In genomic region chr6:23418095-23418494, GRCh38 we compare ENCODE assay signal across 1 cellular context.
TF ChIP-seq lines count a peak whose summit lies in the region.

No MANE protein-coding gene starts in this region.

TF ChIP-seq in H1, 55 proteins besides CTCF, POLR2A, EP300 and RAD21:
- TF ChIP-seq EZH2 (IDR thresholded peaks at IDR 0.05; ENCODE audit: low read depth, low read length, severe bottlenecking) (no peak), CEBPB (IDR thresholded peaks at IDR 0.05; ENCODE audit: low read depth, low read length) (no peak), ASH2L (IDR thresholded peaks at IDR 0.05; ENCODE audit: low read length) (no peak), SP4 (IDR thresholded peaks at IDR 0.05; ENCODE audit: low read length) (no peak), CHD1 (IDR thresholded peaks at IDR 0.05; ENCODE audit: low read depth, low read length) (no peak)
